Comparison of ENCODE assay signal across 13 cellular contexts in genomic region chr11:46903846-46904245, GRCh38.
DNase-seq lines count a peak whose midpoint lies in the region; ATAC-seq lines count a peak whose summit lies in the region.
"Had no signal": no experiment of that assay in that cellular context is flagged by ENCODE, and none has a peak within 500 bp of the region (broad histone marks: within the 10 kb centered on the region; RNA-seq: fewer than 3 reads in every experiment).

No MANE protein-coding gene starts in this region.

- H3K4me3 Mint-ChIP-seq in T-helper 2 cell treated with Interferon-gamma antibody and Interleukin-4, amounts not matched to agents 5 μg/mL and 100 μg/mL, for 36 hours = no peak overlapping the region
- H3K4me3 Mint-ChIP-seq: T-helper 1 cell treated with Interleukin-12 subunit alpha and Interleukin-12 subunit beta and Interleukin-4 antibody, amounts not matched to agents 30 μg/mL and 1 μg/mL, for 36 hours had no signal

- DNase-seq in NCI-H1092 (lab: John Stamatoyannopoulos, UW) (peak; percentile 68), brain pericyte (ENCODE audit: low read depth, low spot score) (peak; percentile 98), hypothalamus (lab: John Stamatoyannopoulos, UW) (peak in 48 of 51 donors; percentile 39 to 99 (median 92)), smooth muscle cell of the brain vasculature (ENCODE audit: low read depth, low spot score) (peak; percentile 95), NAMALWA (ENCODE audit: low spot score) (no peak)
- no peak for DNase-seq in T-helper 2 cell treated with Interferon-gamma antibody and Interleukin-4, amounts not matched to agents 5 μg/mL and 100 μg/mL, for 36 hours (ENCODE audit: low spot score)
- DNase-seq: activated CD4-positive, alpha-beta T cell treated with anti-CD3 and anti-CD28 coated beads for 4 hours; activated T-cell treated with anti-CD3 and anti-CD28 coated beads, Interleukin-2, amount 50 U/mL, for 48 hours; dermis blood vessel endothelial cell; NCI-H526 had no signal

- H3K9me3 Mint-ChIP-seq in T-helper 2 cell treated with Interferon-gamma antibody and Interleukin-4, amounts not matched to agents 5 μg/mL and 100 μg/mL, for 36 hours = no peaks in the 10 kb centered on the region
- H3K9me3 Mint-ChIP-seq: T-helper 1 cell treated with Interleukin-12 subunit alpha and Interleukin-12 subunit beta and Interleukin-4 antibody, amounts not matched to agents 30 μg/mL and 1 μg/mL, for 36 hours had no signal

- no peak overlapping the region for H3K27ac Mint-ChIP-seq in T-helper 2 cell treated with Interferon-gamma antibody and Interleukin-4, amounts not matched to agents 5 μg/mL and 100 μg/mL, for 36 hours
- H3K27ac Mint-ChIP-seq: T-helper 1 cell treated with Interleukin-12 subunit alpha and Interleukin-12 subunit beta and Interleukin-4 antibody, amounts not matched to agents 30 μg/mL and 1 μg/mL, for 36 hours had no signal

- H3K36me3 Mint-ChIP-seq in T-helper 2 cell treated with Interferon-gamma antibody and Interleukin-4, amounts not matched to agents 5 μg/mL and 100 μg/mL, for 36 hours (ENCODE audit: low read depth) = no peaks in the 10 kb centered on the region

- H3K27me3 Mint-ChIP-seq in T-helper 2 cell treated with Interferon-gamma antibody and Interleukin-4, amounts not matched to agents 5 μg/mL and 100 μg/mL, for 36 hours (ENCODE audit: low read depth) = no peaks in the 10 kb centered on the region
- H3K27me3 Mint-ChIP-seq: progenitor cell of endocrine pancreas had no signal

- ATAC-seq in HG02970 (IDR thresholded peaks at IDR 0.05; ENCODE audit: low FRiP score, unreplicated experiment) = no peak

- no peaks in the 10 kb centered on the region for H3K4me1 Mint-ChIP-seq in T-helper 2 cell treated with Interferon-gamma antibody and Interleukin-4, amounts not matched to agents 5 μg/mL and 100 μg/mL, for 36 hours (ENCODE audit: low read depth)

Comparison
In these comparisons a context has a peak if more than half of its experiments do, and no peak if none do; other contexts are left out.
1. DNase-seq: peak in NCI-H1092 (single experiment), brain pericyte (single experiment), hypothalamus (48 of 51) and smooth muscle cell of the brain vasculature (single experiment); none in T-helper 2 cell treated with Interferon-gamma antibody and Interleukin-4, amounts not matched to agents 5 μg/mL and 100 μg/mL, for 36 hours (single experiment) and NAMALWA (single experiment).